In genomic region chr9:16085167-16085718, GRCh38 we compare ENCODE assay signal across 16 cellular contexts.
"Had no signal": no experiment of that assay in that cellular context is flagged by ENCODE, and none has a peak within 500 bp of the region (broad histone marks: within the 10 kb centered on the region; RNA-seq: fewer than 3 reads in every experiment).

No MANE protein-coding gene starts in this region.

- H3K9me3 ChIP-seq: ovary, suprapubic skin had no signal

- H3K4me1 ChIP-seq: esophagus squamous epithelium, SJCRH30, suprapubic skin had no signal

- ATAC-seq: activated CD4-positive, CD25-positive, alpha-beta regulatory T cell treated with anti-CD3 and anti-CD28 coated beads, Interleukin-2, amount 50 U/mL, for 24 hours; activated CD8-positive, alpha-beta T cell treated with anti-CD3 and anti-CD28 coated beads, Interleukin-2, amount 10 ng/mL, durations not matched to agents 7 days and 5 days; activated T-cell treated with anti-CD3 and anti-CD28 coated beads, Interleukin-2, amount 50 U/mL, for 72 hours; effector memory CD8-positive, alpha-beta T cell; naive thymus-derived CD8-positive, alpha-beta T cell had no signal

- H3K27ac ChIP-seq: esophagus squamous epithelium, ovary, SJCRH30, suprapubic skin had no signal

- DNase-seq: activated CD4-positive, alpha-beta T cell treated with anti-CD3 and anti-CD28 coated beads, Interleukin-2, amount 10 ng/mL, durations not matched to agents 7 days and 5 days; activated CD8-positive, alpha-beta T cell treated with anti-CD3 and anti-CD28 coated beads, Interleukin-2, amount 10 ng/mL, durations not matched to agents 7 days and 5 days; activated gamma-delta T cell treated with Interleukin-2 at 50 U/mL for 16 hours; activated T-cell treated with anti-CD3 and anti-CD28 coated beads, Interleukin-2, amount 50 U/mL, for 72 hours; caudate nucleus; effector memory CD8-positive, alpha-beta T cell; esophagus squamous epithelium; foreskin melanocyte; hypothalamus; mesendoderm; naive thymus-derived CD8-positive, alpha-beta T cell; SJCRH30; trophoblast cell had no signal

- H3K4me3 ChIP-seq: esophagus squamous epithelium, ovary, SJCRH30, suprapubic skin had no signal

- H3K27me3 ChIP-seq: esophagus squamous epithelium, ovary, SJCRH30, suprapubic skin had no signal

- H3K36me3 ChIP-seq: esophagus squamous epithelium, ovary, SJCRH30, suprapubic skin had no signal
